In genomic region chr7:55254596-55255500, GRCh38 we compare ENCODE assay signal across 1 cellular context.
A peak's percentile ranks its signal among the peaks of the same experiment; 100 is the strongest.
TF ChIP-seq lines count a peak whose summit lies in the region.

No MANE protein-coding gene starts in this region.

TF ChIP-seq in HepG2, 621 proteins besides CTCF, POLR2A, EP300 and RAD21 (continued from another document and continues in another):
- TF ChIP-seq TBX2 (CRISPR knock-in tag; IDR thresholded peaks at IDR 0.05; ENCODE audit: borderline replicate concordance) (peak; percentile 31), ZBTB33 (CRISPR knock-in tag; IDR thresholded peaks at IDR 0.05) (0 out of 2 replicates have a peak, but pooled peaks have one; percentile 6), ZBTB44 (CRISPR knock-in tag; IDR thresholded peaks at IDR 0.05) (0 out of 2 replicates have a peak, but pooled peaks have one; percentile 19), PAX8 (CRISPR knock-in tag; IDR thresholded peaks at IDR 0.05; ENCODE audit: borderline replicate concordance) (peak; percentile 34; the same call in 1 of the 2 replicates), KDM6A (CRISPR knock-in tag; IDR thresholded peaks at IDR 0.05; ENCODE audit: low read depth) (no peak), ZNF33A (CRISPR knock-in tag; IDR thresholded peaks at IDR 0.05; ENCODE audit: borderline replicate concordance) (no peak), HDAC1 (CRISPR knock-in tag; IDR thresholded peaks at IDR 0.05) (peak; percentile 63; the same call in 1 of the 2 replicates), UBTF (CRISPR knock-in tag; IDR thresholded peaks at IDR 0.05) (peak; percentile 91), ZSCAN21 (CRISPR knock-in tag; IDR thresholded peaks at IDR 0.05; ENCODE audit: borderline replicate concordance) (peak; percentile 89), HES4 (CRISPR knock-in tag; IDR thresholded peaks at IDR 0.05; ENCODE audit: borderline replicate concordance) (0 out of 2 replicates have a peak, but pooled peaks have one; percentile 52), PCBP1 (IDR thresholded peaks at IDR 0.05; ENCODE audit: borderline replicate concordance, low read depth, low read length) (no peak), JDP2 (CRISPR knock-in tag; IDR thresholded peaks at IDR 0.05; ENCODE audit: borderline replicate concordance) (no peak), ATRX (CRISPR knock-in tag; IDR thresholded peaks at IDR 0.05; ENCODE audit: borderline replicate concordance) (0 out of 2 replicates have a peak, but pooled peaks have one; percentile 58), IRF9 (CRISPR knock-in tag; IDR thresholded peaks at IDR 0.05; ENCODE audit: borderline replicate concordance) (peak; percentile 84; the same call in 1 of the 2 replicates), HINFP (CRISPR knock-in tag; IDR thresholded peaks at IDR 0.05; ENCODE audit: low read depth) (no peak), NFYB (CRISPR knock-in tag; IDR thresholded peaks at IDR 0.05) (no peak), REL (CRISPR knock-in tag; conservative IDR thresholded peaks at IDR 0.05) (0 out of 2 replicates have a peak, but pooled peaks have one; percentile 39), ZNF414 (CRISPR knock-in tag; IDR thresholded peaks at IDR 0.05) (peak; percentile 27; the same call in 1 of the 2 replicates), ZNF468 (CRISPR knock-in tag; IDR thresholded peaks at IDR 0.05) (0 out of 2 replicates have a peak, but pooled peaks have one; percentile 77), ATF3 (CRISPR knock-in tag; IDR thresholded peaks at IDR 0.05) (no peak), ZNF30 (CRISPR knock-in tag; IDR thresholded peaks at IDR 0.05) (peak; percentile 86; the same call in 1 of the 2 replicates), FOSL1 (CRISPR knock-in tag; IDR thresholded peaks at IDR 0.05; ENCODE audit: borderline replicate concordance) (no peak), CSRNP1 (CRISPR knock-in tag; IDR thresholded peaks at IDR 0.05) (peak; percentile 90), GPBP1L1 (CRISPR knock-in tag; IDR thresholded peaks at IDR 0.05) (no peak), ZNF256 (CRISPR knock-in tag; conservative IDR thresholded peaks at IDR 0.05) (no peak), ZNF224 (CRISPR knock-in tag; IDR thresholded peaks at IDR 0.05) (no peak), ZSCAN9 (CRISPR knock-in tag; IDR thresholded peaks at IDR 0.05; ENCODE audit: borderline replicate concordance) (peak; percentile 52; the same call in 1 of the 2 replicates), RNF2 (conservative IDR thresholded peaks at IDR 0.05; ENCODE audit: low read depth) (peak; percentile 54; the same call in 1 of the 2 replicates), HOMEZ (CRISPR knock-in tag; IDR thresholded peaks at IDR 0.05; ENCODE audit: low read depth) (no peak), TERF1 (CRISPR knock-in tag; IDR thresholded peaks at IDR 0.05) (0 out of 2 replicates have a peak, but pooled peaks have one; percentile 71), ZNF607 (CRISPR knock-in tag; IDR thresholded peaks at IDR 0.05; ENCODE audit: borderline replicate concordance) (peak; percentile 64; the same call in 1 of the 2 replicates), IRF2 (CRISPR knock-in tag; IDR thresholded peaks at IDR 0.05) (no peak), ZNF704 (CRISPR knock-in tag; IDR thresholded peaks at IDR 0.05; ENCODE audit: borderline replicate concordance) (peak; percentile 68; the same call in 1 of the 2 replicates), REST (IDR thresholded peaks at IDR 0.05; ENCODE audit: borderline replicate concordance in 1 of 2, low read depth in 1 of 2, low read length in 2 of 2) (no peak)
